ENCODE assay signal across 1 cellular context in genomic region chr14:61174395-61175386, GRCh38.
TF ChIP-seq lines count a peak whose summit lies in the region.

No MANE protein-coding gene starts in this region.

TF ChIP-seq in GM23338, 12 proteins besides CTCF, POLR2A, EP300 and RAD21 (continued from another document):
- TF ChIP-seq ZNF462 (CRISPR knock-in tag; IDR thresholded peaks at IDR 0.05): peak; percentile 84
